ENCODE assay signal across 13 cellular contexts in the genomic region with DNA sequence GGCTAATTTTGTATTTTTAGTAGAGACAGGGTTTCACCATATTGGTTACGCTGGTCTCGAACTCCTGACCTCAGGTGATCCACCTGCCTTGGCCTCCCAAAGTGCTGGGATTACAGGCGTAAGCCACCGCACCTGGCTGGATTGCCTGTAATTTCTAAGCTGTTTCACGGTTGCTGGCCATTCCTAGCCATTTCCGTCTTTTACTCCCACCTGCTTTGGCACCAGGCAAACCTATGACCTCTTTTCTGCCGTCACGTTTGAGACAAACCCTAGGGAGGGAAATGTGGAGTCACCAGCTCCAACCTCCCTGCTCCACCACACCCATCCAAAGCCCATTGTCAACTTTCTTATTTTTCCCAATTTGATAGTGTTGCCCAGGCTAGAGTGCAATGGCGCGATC. TPM values are rescaled to one million over a fixed set of nuclear protein-coding genes. Genes with fewer than 3 reads are reported as not detected.
DNase-seq lines count a peak whose midpoint lies in the region; ATAC-seq, FAIRE-seq and TF ChIP-seq lines count a peak whose summit lies in the region.
"Had no signal": no experiment of that assay in that cellular context is flagged by ENCODE, and none has a peak within 500 bp of the region (broad histone marks: within the 10 kb centered on the region; RNA-seq: fewer than 3 reads in every experiment).

No MANE protein-coding gene starts in this region.

- H2BK5ac ChIP-seq in mesenchymal stem cell (ENCODE audit: low read depth, low read length, poor library complexity, severe bottlenecking), result no peak overlapping the region

- DNase-seq in CD4-positive, alpha-beta T cell, result peak in 1 of 10 experiments; percentile 3
- no peak for DNase-seq in GM12891 (ENCODE audit: insufficient read length, low spot score)
- no peak for DNase-seq in activated naive CD8-positive, alpha-beta T cell treated with anti-CD3 and anti-CD28 coated beads, Interleukin-2, amount 50 U/mL, for 24 hours
- no peak for DNase-seq in pons (ENCODE audit: low spot score)
- no peak for DNase-seq in COLO829 (ENCODE audit: low spot score)
- DNase-seq in mesenchymal stem cell, result no peak
- no peak for DNase-seq in iPS-NIHi7 (ENCODE audit: extremely low spot score)
- DNase-seq: COR-L47; NCI-H226; stimulated activated CD4-positive, alpha-beta T cell treated with anti-CD3 and anti-CD28 coated beads, Interleukin-4, amount 100 ng/mL, for 4 hours had no signal

- no peaks in the 10 kb centered on the region for H3K27me3 Mint-ChIP-seq in CD4-positive, alpha-beta T cell
- no peaks in the 10 kb centered on the region for H3K27me3 Mint-ChIP-seq in activated naive CD8-positive, alpha-beta T cell treated with anti-CD3 and anti-CD28 coated beads, Interleukin-2, amount 50 U/mL, for 24 hours
- H3K27me3 Mint-ChIP-seq: progenitor cell of endocrine pancreas had no signal

- H4K91ac ChIP-seq in mesenchymal stem cell (ENCODE audit: low read length), result no peak overlapping the region

- no peak overlapping the region for H2BK12ac ChIP-seq in mesenchymal stem cell (ENCODE audit: low read length in 2 of 2)

- H2AFZ ChIP-seq in mesenchymal stem cell (ENCODE audit: low read depth, low read length), result no peak overlapping the region

- H3K4me1 ChIP-seq in neutrophil (ENCODE audit: control insufficient read depth in 1 of 2, insufficient read depth in 1 of 2, low read depth in 1 of 2, low read length in 1 of 2) (peaks cover 95 to 96% of the 10 kb centered on the region in 2 experiments), mesenchymal stem cell (ENCODE audit: control insufficient read depth, insufficient read depth, low read depth, low read length) (peaks cover 25% of the 10 kb centered on the region)

- peak overlapping the region; percentile 100 for H3K4me3 Mint-ChIP-seq in CD4-positive, alpha-beta T cell
- H3K4me3 Mint-ChIP-seq in activated naive CD8-positive, alpha-beta T cell treated with anti-CD3 and anti-CD28 coated beads, Interleukin-2, amount 50 U/mL, for 24 hours, result peak overlapping the region; percentile 87

- no peak overlapping the region for H4K8ac ChIP-seq in mesenchymal stem cell (ENCODE audit: low read length)

- no peak overlapping the region for H3K18ac ChIP-seq in mesenchymal stem cell (ENCODE audit: low read depth in 1 of 2, low read length in 2 of 2)

- peak overlapping the region; percentile 85 to 97 for H3K4me3 ChIP-seq in neutrophil (ENCODE audit: low read depth in 1 of 2, low read length in 1 of 2)
- H3K4me3 ChIP-seq in mesenchymal stem cell (ENCODE audit: insufficient read depth in 1 of 2, low read depth in 1 of 2, low read length in 2 of 2), result no peak overlapping the region

- intact Hi-C loops in CD4-positive, alpha-beta T cell (cut with DNase I, micrococcal nuclease), result loop anchor here in 1 of 2 experiments (2.0 kb wide), 1 partner anchor 43 kb away; a partner anchor contains a TSS

- H3K9me3 Mint-ChIP-seq in CD4-positive, alpha-beta T cell, result no peaks in the 10 kb centered on the region
- no peaks in the 10 kb centered on the region for H3K9me3 Mint-ChIP-seq in activated naive CD8-positive, alpha-beta T cell treated with anti-CD3 and anti-CD28 coated beads, Interleukin-2, amount 50 U/mL, for 24 hours

- H2BK120ac ChIP-seq in mesenchymal stem cell (ENCODE audit: low read depth, low read length), result no peak overlapping the region

- ATAC-seq in CD4-positive, alpha-beta T cell (ENCODE audit: poor library complexity), result no peak
- no peak for ATAC-seq in activated naive CD8-positive, alpha-beta T cell treated with anti-CD3 and anti-CD28 coated beads, Interleukin-2, amount 50 U/mL, for 24 hours

- H3K4ac ChIP-seq in mesenchymal stem cell (ENCODE audit: low read depth in 1 of 2, low read length in 2 of 2), result no peak overlapping the region

- H3K27ac ChIP-seq in CD4-positive, alpha-beta T cell (ENCODE audit: low read depth, low read length), result peak overlapping the region; percentile 95
- H3K27ac ChIP-seq in neutrophil (peak overlapping the region; percentile 98), mesenchymal stem cell (ENCODE audit: low read length, poor library complexity, severe bottlenecking) (no peak overlapping the region)

- no peak overlapping the region for H2BK15ac ChIP-seq in mesenchymal stem cell (ENCODE audit: low read depth, poor library complexity, severe bottlenecking)

- peaks cover 21% of the 10 kb centered on the region for H3K36me3 Mint-ChIP-seq in CD4-positive, alpha-beta T cell (ENCODE audit: low read depth)
- H3K36me3 Mint-ChIP-seq in activated naive CD8-positive, alpha-beta T cell treated with anti-CD3 and anti-CD28 coated beads, Interleukin-2, amount 50 U/mL, for 24 hours (ENCODE audit: low read depth), result peaks cover 19% of the 10 kb centered on the region

- WGBS in mesenchymal stem cell, result 96% methylated on average over 10 of the region's 10 CpGs

- no peak for FAIRE-seq in GM12891 (lab: Jason Lieb, UNC)
- FAIRE-seq: endothelial cell of umbilical vein had no signal

- no peak overlapping the region for H2AK5ac ChIP-seq in mesenchymal stem cell (ENCODE audit: low read length, severe bottlenecking)

- no peak overlapping the region for H3K23ac ChIP-seq in mesenchymal stem cell (ENCODE audit: low read length in 2 of 2)

- no peaks in the 10 kb centered on the region for H3K27me3 ChIP-seq in CD4-positive, alpha-beta T cell (ENCODE audit: control insufficient read depth, insufficient read depth, low read length)
- H3K27me3 ChIP-seq in neutrophil (no peaks in the 10 kb centered on the region), mesenchymal stem cell (ENCODE audit: control insufficient read depth in 1 of 2, insufficient read depth in 1 of 2, low read length in 2 of 2) (peaks cover 3 to 21% of the 10 kb centered on the region in 2 experiments)

- no peak overlapping the region for H3K4me2 ChIP-seq in mesenchymal stem cell (ENCODE audit: low read length, poor library complexity, severe bottlenecking)

- H3K9ac ChIP-seq in mesenchymal stem cell (ENCODE audit: low read length), result no peak overlapping the region

- H3K14ac ChIP-seq in mesenchymal stem cell (ENCODE audit: low read length in 2 of 2), result no peak overlapping the region

- no peak for TF ChIP-seq CTCF in CD4-positive, alpha-beta T cell (IDR thresholded peaks at IDR 0.05)
- TF ChIP-seq CTCF in neutrophil (IDR thresholded peaks at IDR 0.05), result no peak

- POLR2A ChIA-PET in CD4-positive, alpha-beta T cell (lab: Charles Lee), result interaction anchor here (1.0 to 7.3 kb wide), 6 partner anchors 11 to 425 kb away, joined by 3 to 62 read pairs (median 6); no protein-coding TSS in a partner anchor

- 0 out of 2 replicates have a peak, but pooled peaks have one; percentile 14 for TF ChIP-seq POLR2A in GM12891 (IDR thresholded peaks at IDR 0.05; ENCODE audit: low read depth, low read length)

- CTCF ChIA-PET in CD4-positive, alpha-beta T cell (lab: Charles Lee), result interaction anchor here (6.9 to 9.9 kb wide), 2 partner anchors 22 to 26 kb away, joined by 49 to 75 read pairs; no protein-coding TSS in a partner anchor

- peak overlapping the region; percentile 91 for H3K27ac Mint-ChIP-seq in CD4-positive, alpha-beta T cell
- peak overlapping the region; percentile 84 for H3K27ac Mint-ChIP-seq in activated naive CD8-positive, alpha-beta T cell treated with anti-CD3 and anti-CD28 coated beads, Interleukin-2, amount 50 U/mL, for 24 hours

- H3K4me1 Mint-ChIP-seq in CD4-positive, alpha-beta T cell (ENCODE audit: low read depth), result peaks cover 73% of the 10 kb centered on the region
- H3K4me1 Mint-ChIP-seq in activated naive CD8-positive, alpha-beta T cell treated with anti-CD3 and anti-CD28 coated beads, Interleukin-2, amount 50 U/mL, for 24 hours, result peaks cover 92% of the 10 kb centered on the region

- H3K36me3 ChIP-seq in neutrophil, result no peaks in the 10 kb centered on the region
- no peaks in the 10 kb centered on the region for H3K36me3 ChIP-seq in mesenchymal stem cell (ENCODE audit: control insufficient read depth in 1 of 2, insufficient read depth in 2 of 2, low read depth in 1 of 2, low read length in 2 of 2)

- H3K9me3 ChIP-seq in CD4-positive, alpha-beta T cell (ENCODE audit: control insufficient read depth, low read length), result no peaks in the 10 kb centered on the region
- H3K9me3 ChIP-seq in neutrophil (no peaks in the 10 kb centered on the region), mesenchymal stem cell (ENCODE audit: control insufficient read depth, low read length) (no peaks in the 10 kb centered on the region)

- H3K79me1 ChIP-seq in mesenchymal stem cell (replicated peaks; ENCODE audit: low read length, poor library complexity, severe bottlenecking), result no peaks in the 10 kb centered on the region

TF ChIP-seq in GM12891, 5 proteins besides CTCF, POLR2A, EP300 and RAD21:
- TF ChIP-seq POU2F2 (IDR thresholded peaks at IDR 0.05; ENCODE audit: low read depth, low read length), result no peak
- TF ChIP-seq SPI1 (IDR thresholded peaks at IDR 0.05; ENCODE audit: low read depth, low read length), result no peak
- TF ChIP-seq TAF1 (IDR thresholded peaks at IDR 0.05; ENCODE audit: low read depth, low read length), result no peak
- TF ChIP-seq POLR2AphosphoS5 (IDR thresholded peaks at IDR 0.05; ENCODE audit: low read depth, low read length), result no peak

RNA-seq across cellular contexts. Expression of a gene that starts 1.2 kb away (rescaled TPM):
- 10 to 100 TPM; 64.4 to 66.7 TPM for total RNA-seq in CD4-positive, alpha-beta T cell
- polyA plus RNA-seq in GM12891 (2012; ENCODE audit: low read depth, missing spikeins), result 18.8 TPM
- polyA plus RNA-seq in mesenchymal stem cell (2013, experiment 1 of 2), result 0.03 TPM
- polyA plus RNA-seq in mesenchymal stem cell (2013, experiment 2 of 2), result 0.01 TPM
- total RNA-seq: endothelial cell of umbilical vein had no signal
- polyA plus RNA-seq: endothelial cell of umbilical vein had no signal

RNA-seq across cellular contexts. Expression of a gene that starts 43.1 kb away (rescaled TPM):
- total RNA-seq in CD4-positive, alpha-beta T cell, result 10 to 100 TPM; 17.7 to 18.8 TPM
- polyA plus RNA-seq in GM12891 (2012; ENCODE audit: low read depth, missing spikeins), result 35.1 TPM
- 8.8 TPM for polyA plus RNA-seq in mesenchymal stem cell (2013, experiment 1 of 2)
- polyA plus RNA-seq in mesenchymal stem cell (2013, experiment 2 of 2), result 8.9 TPM

Comparison
In these comparisons a context has a peak if more than half of its experiments do, and no peak if none do; other contexts are left out.
1. H3K4me3 ChIP-seq: peak in neutrophil (2 of 2); none in mesenchymal stem cell (0 of 2).